1 cellular context compared by ENCODE assay signal in genomic region chr1:32521165-32521564, GRCh38.
TF ChIP-seq lines count a peak whose summit lies in the region.

No MANE protein-coding gene starts in this region.

TF ChIP-seq in GM12878, 131 proteins besides CTCF, POLR2A, EP300 and RAD21:
- TF ChIP-seq HDGF (IDR thresholded peaks at IDR 0.05) (no peak), CREB1 (IDR thresholded peaks at IDR 0.05; ENCODE audit: low read depth) (no peak), WRNIP1 (IDR thresholded peaks at IDR 0.05; ENCODE audit: borderline replicate concordance, low read depth, low read length) (no peak)
TF ChIP-seq in GM12878: peak in this region for 0.
